8 cellular contexts compared by ENCODE assay signal in the genomic region with DNA sequence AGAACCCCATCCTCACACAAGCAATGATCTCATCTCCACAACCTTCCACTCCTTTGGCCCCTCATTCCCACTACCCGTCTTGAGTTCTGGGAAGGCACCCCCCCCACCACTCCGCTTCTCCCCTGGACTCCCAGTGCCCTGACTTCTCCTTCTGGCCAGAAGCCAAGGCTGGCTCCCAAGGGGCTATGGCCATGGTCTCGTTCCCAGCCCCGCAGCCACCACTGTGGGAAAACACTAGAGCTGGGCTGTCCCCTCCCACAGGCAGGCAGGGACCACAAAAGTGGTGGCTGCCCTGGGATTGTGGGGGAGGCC. TPM values are rescaled to one million over a fixed set of nuclear protein-coding genes. Genes with fewer than 3 reads are reported as not detected.
DNase-seq lines count a peak whose midpoint lies in the region; ATAC-seq and TF ChIP-seq lines count a peak whose summit lies in the region.

No MANE protein-coding gene starts in this region.

- no peak overlapping the region for H3K9ac ChIP-seq in muscle layer of colon (ENCODE audit: low read length)

- H3K27me3 Mint-ChIP-seq in activated T-cell treated with anti-CD3 and anti-CD28 coated beads, Interleukin-2, amount 50 U/mL, for 24 hours: no peaks in the 10 kb centered on the region
- H3K27me3 Mint-ChIP-seq in activated T-cell treated with anti-CD3 and anti-CD28 coated beads, Interleukin-2, amount 50 U/mL, for 4 hours (ENCODE audit: low read depth): no peaks in the 10 kb centered on the region
- peaks cover 4% of the 10 kb centered on the region for H3K27me3 Mint-ChIP-seq in brain

- H3K27ac Mint-ChIP-seq in activated T-cell treated with anti-CD3 and anti-CD28 coated beads, Interleukin-2, amount 50 U/mL, for 24 hours: no peak overlapping the region
- peak overlapping the region; percentile 58 to 90 (median 71) for H3K27ac Mint-ChIP-seq in brain

- H3K9me3 Mint-ChIP-seq in activated T-cell treated with anti-CD3 and anti-CD28 coated beads, Interleukin-2, amount 50 U/mL, for 24 hours: no peaks in the 10 kb centered on the region
- no peaks in the 10 kb centered on the region for H3K9me3 Mint-ChIP-seq in activated T-cell treated with anti-CD3 and anti-CD28 coated beads, Interleukin-2, amount 50 U/mL, for 4 hours
- H3K9me3 Mint-ChIP-seq in brain: no peaks in the 10 kb centered on the region

- H3K4me1 ChIP-seq in muscle layer of colon (ENCODE audit: insufficient read depth, low read length): peaks cover 36% of the 10 kb centered on the region
- H3K4me1 ChIP-seq in upper lobe of left lung: peaks cover 17 to 42% (median 26%) of the 10 kb centered on the region in 4 donors

- TF ChIP-seq CTCF in brain (conservative IDR thresholded peaks at IDR 0.05) (no peak), upper lobe of left lung (IDR thresholded peaks at IDR 0.05) (no peak)

- no peak for TF ChIP-seq POLR2A in upper lobe of left lung (IDR thresholded peaks at IDR 0.05)

- no peak for TF ChIP-seq EP300 in upper lobe of left lung (IDR thresholded peaks at IDR 0.05)

- H3K36me3 ChIP-seq in muscle layer of colon (ENCODE audit: insufficient read depth, low read length) (peaks cover 28% of the 10 kb centered on the region), upper lobe of left lung (peaks cover 8 to 43% (median 38%) of the 10 kb centered on the region in 4 donors)

- no peak overlapping the region for H3K4me3 ChIP-seq in muscle layer of colon (ENCODE audit: low read depth in 1 of 2, low read length in 2 of 2)
- H3K4me3 ChIP-seq in upper lobe of left lung: no peak overlapping the region

- H3K27me3 ChIP-seq in muscle layer of colon (ENCODE audit: control insufficient read depth in 1 of 2, insufficient read depth in 2 of 2, low read length in 2 of 2): no peaks in the 10 kb centered on the region
- H3K27me3 ChIP-seq in upper lobe of left lung: no peaks in the 10 kb centered on the region

- ATAC-seq in activated T-cell treated with anti-CD3 and anti-CD28 coated beads, Interleukin-2, amount 50 U/mL, for 4 hours: no peak
- ATAC-seq in upper lobe of left lung (ENCODE audit: low FRiP score in 2 of 2): no peak

- H3K27ac ChIP-seq in muscle layer of colon (ENCODE audit: low read depth, low read length): peak overlapping the region; percentile 89
- peak overlapping the region; percentile 36 to 86 (median 58) for H3K27ac ChIP-seq in upper lobe of left lung

- no peak for DNase-seq in activated T-cell treated with anti-CD3 and anti-CD28 coated beads, Interleukin-2, amount 50 U/mL, for 24 hours
- DNase-seq in activated T-cell treated with anti-CD3 and anti-CD28 coated beads, Interleukin-2, amount 50 U/mL, for 4 hours: no peak
- DNase-seq in upper lobe of left lung (no peak), NCI-H2029 (lab: John Stamatoyannopoulos, UW) (no peak), UCSD-AML1 (lab: John Stamatoyannopoulos, UW; ENCODE audit: unreplicated experiment) (no peak), G401 (ENCODE audit: low spot score) (no peak)

- in situ Hi-C loops in G401 (cut with HindIII; ENCODE audit: low sequenced_read_pairs): no loop called here

- whole genome bisulfite sequencing in upper lobe of left lung, 2 donors: 73 to 83% methylated on average over 4 of the region's 4 CpGs

- peaks cover 38% of the 10 kb centered on the region for H3K4me1 Mint-ChIP-seq in activated T-cell treated with anti-CD3 and anti-CD28 coated beads, Interleukin-2, amount 50 U/mL, for 24 hours (ENCODE audit: low read depth)
- H3K4me1 Mint-ChIP-seq in activated T-cell treated with anti-CD3 and anti-CD28 coated beads, Interleukin-2, amount 50 U/mL, for 4 hours (ENCODE audit: low read depth): peaks cover 33% of the 10 kb centered on the region
- H3K4me1 Mint-ChIP-seq in brain: peaks cover 45% of the 10 kb centered on the region

- peaks cover 48% of the 10 kb centered on the region for H3K36me3 Mint-ChIP-seq in activated T-cell treated with anti-CD3 and anti-CD28 coated beads, Interleukin-2, amount 50 U/mL, for 24 hours (ENCODE audit: low read depth)
- peaks cover 13% of the 10 kb centered on the region for H3K36me3 Mint-ChIP-seq in activated T-cell treated with anti-CD3 and anti-CD28 coated beads, Interleukin-2, amount 50 U/mL, for 4 hours (ENCODE audit: insufficient read depth)
- peaks cover 29% of the 10 kb centered on the region for H3K36me3 Mint-ChIP-seq in brain

- H3K9me3 ChIP-seq in muscle layer of colon (ENCODE audit: low read length) (no peaks in the 10 kb centered on the region), upper lobe of left lung (no peaks in the 10 kb centered on the region)

- peak overlapping the region; percentile 23 for H3K4me3 Mint-ChIP-seq in activated T-cell treated with anti-CD3 and anti-CD28 coated beads, Interleukin-2, amount 50 U/mL, for 24 hours
- no peak overlapping the region for H3K4me3 Mint-ChIP-seq in activated T-cell treated with anti-CD3 and anti-CD28 coated beads, Interleukin-2, amount 50 U/mL, for 4 hours
- H3K4me3 Mint-ChIP-seq in brain: peak overlapping the region; percentile 67 to 93 (median 87)

RNA-seq across cellular contexts. Expression of a gene that starts 1.5 kb away (rescaled TPM):
- 10 to 100 TPM; 42.4 to 44.4 (median 44.3) TPM for total RNA-seq in activated T-cell treated with anti-CD3 and anti-CD28 coated beads, Interleukin-2, amount 50 U/mL, for 4 hours
- polyA plus RNA-seq in brain (ENCODE audit: insufficient read depth, low read depth, low replicate concordance): 20.7 TPM
- 10 to 100 TPM in 3 of 6 donors, 1 to 10 TPM in 3; 7.1 to 13.6 (median 11.3) TPM for total RNA-seq in upper lobe of left lung
- total RNA-seq in G401 (2014; rRNA removed; shearing (Covaris generic)): 28.4 and 45.2 TPM in 2 replicates

RNA-seq across cellular contexts. Expression of a gene that starts 10.6 kb away (rescaled TPM):
- 1 to 10 TPM; 7.5 to 9.7 (median 9.0) TPM for total RNA-seq in activated T-cell treated with anti-CD3 and anti-CD28 coated beads, Interleukin-2, amount 50 U/mL, for 4 hours
- 32.9 TPM for polyA plus RNA-seq in brain (ENCODE audit: insufficient read depth, low read depth, low replicate concordance)
- total RNA-seq in upper lobe of left lung: 10 to 100 TPM; 14.0 to 43.6 (median 24.2) TPM
- 37.9 and 40.6 TPM in 2 replicates for total RNA-seq in G401 (2014; rRNA removed; shearing (Covaris generic))

RNA-seq across cellular contexts. Expression of a gene that starts 15.5 kb away (rescaled TPM):
- total RNA-seq in activated T-cell treated with anti-CD3 and anti-CD28 coated beads, Interleukin-2, amount 50 U/mL, for 4 hours: 1 to 10 TPM; 2.9 to 6.3 (median 4.6) TPM
- polyA plus RNA-seq in brain (ENCODE audit: insufficient read depth, low read depth, low replicate concordance): 0.73 TPM
- 10 to 100 TPM in 2 of 6 donors, 1 to 10 TPM in 4; 2.0 to 27.2 (median 2.8) TPM for total RNA-seq in upper lobe of left lung
- 2.2 and 3.5 TPM in 2 replicates for total RNA-seq in G401 (2014; rRNA removed; shearing (Covaris generic))

RNA-seq across cellular contexts. Expression of a gene that starts 43.2 kb away (rescaled TPM):
- total RNA-seq in activated T-cell treated with anti-CD3 and anti-CD28 coated beads, Interleukin-2, amount 50 U/mL, for 4 hours: 10 to 100 TPM; 22.8 to 26.1 (median 24.4) TPM
- 21.5 TPM for polyA plus RNA-seq in brain (ENCODE audit: insufficient read depth, low read depth, low replicate concordance)
- 10 to 100 TPM; 17.2 to 52.4 (median 26.5) TPM for total RNA-seq in upper lobe of left lung
- total RNA-seq in G401 (2014; rRNA removed; shearing (Covaris generic)): 15.9 and 16.6 TPM in 2 replicates
